ENCODE assay signal across 24 cellular contexts in genomic region chr1:163093579-163093978, GRCh38. TPM values are rescaled to one million over a fixed set of nuclear protein-coding genes. Genes with fewer than 3 reads are reported as not detected.
"Had no signal": no experiment of that assay in that cellular context is flagged by ENCODE, and none has a peak within 500 bp of the region (broad histone marks: within the 10 kb centered on the region; RNA-seq: fewer than 3 reads in every experiment).

No MANE protein-coding gene starts in this region.

- H3K9me3 ChIP-seq: breast epithelium had no signal

- H2AFZ ChIP-seq: PC-9 had no signal

- H3K27me3 ChIP-seq: breast epithelium had no signal

- H3K4me3 ChIP-seq: breast epithelium, coronary artery, PC-9 had no signal

- DNase-seq: activated CD4-positive, alpha-beta T cell treated with anti-CD3 and anti-CD28 coated beads for 48 hours; activated CD4-positive, alpha-beta T cell treated with anti-CD3 and anti-CD28 coated beads, Interleukin-2, amount 50 U/mL, for 4 hours; activated CD4-positive, CD25-positive, alpha-beta regulatory T cell treated with anti-CD3 and anti-CD28 coated beads, Interleukin-2, amount 50 U/mL, for 72 hours; activated CD8-positive, alpha-beta memory T cell treated with anti-CD3 and anti-CD28 coated beads, Interleukin-2, amount 50 U/mL, for 48 hours; activated CD8-positive, alpha-beta T cell treated with anti-CD3 and anti-CD28 coated beads, Interleukin-2, amount 10 ng/mL, durations not matched to agents 7 days and 5 days; activated naive CD4-positive, alpha-beta T cell treated with anti-CD3 and anti-CD28 coated beads, Interleukin-2, amount 50 U/mL, for 16 hours; activated naive CD8-positive, alpha-beta T cell treated with anti-CD3 and anti-CD28 coated beads, Interleukin-2, amount 10 ng/mL, durations not matched to agents 7 days and 5 days; activated T-cell treated with anti-CD3 and anti-CD28 coated beads, Interleukin-2, amount 50 U/mL, for 1 hour; aorta; caudate nucleus; NCI-H1105 treated with DMSO at 0.1 percent for 48 hours; NCI-H1436 treated with DMSO at 0.1 percent for 48 hours; NCI-H187; NCI-H2081; NCI-H2227 treated with DMSO at 0.1 percent for 48 hours; NCI-H510A; NCI-H526 treated with DMSO at 0.1 percent for 48 hours; PC-9; SIG-M5; T-helper 17 cell; T-helper 9 cell had no signal

- H3K27ac ChIP-seq: breast epithelium, coronary artery, PC-9 had no signal

- H3K4me1 ChIP-seq: breast epithelium had no signal

- ATAC-seq: activated CD8-positive, alpha-beta T cell treated with anti-CD3 and anti-CD28 coated beads, Interleukin-2, amount 10 ng/mL, durations not matched to agents 7 days and 5 days; T-helper 17 cell; WTC11 had no signal

- H3K4me2 ChIP-seq: PC-9 had no signal

RNA-seq across cellular contexts. Expression of gene RGS4, which starts 24.4 kb away (rescaled TPM):
- total RNA-seq: activated CD8-positive, alpha-beta T cell treated with anti-CD3 and anti-CD28 coated beads, Interleukin-2, amount 10 ng/mL, durations not matched to agents 7 days and 5 days; activated naive CD8-positive, alpha-beta T cell treated with anti-CD3 and anti-CD28 coated beads, Interleukin-2, amount 10 ng/mL, durations not matched to agents 7 days and 5 days; PC-9; T-helper 17 cell had no signal
